ENCODE assay signal across 28 cellular contexts in the genomic region with DNA sequence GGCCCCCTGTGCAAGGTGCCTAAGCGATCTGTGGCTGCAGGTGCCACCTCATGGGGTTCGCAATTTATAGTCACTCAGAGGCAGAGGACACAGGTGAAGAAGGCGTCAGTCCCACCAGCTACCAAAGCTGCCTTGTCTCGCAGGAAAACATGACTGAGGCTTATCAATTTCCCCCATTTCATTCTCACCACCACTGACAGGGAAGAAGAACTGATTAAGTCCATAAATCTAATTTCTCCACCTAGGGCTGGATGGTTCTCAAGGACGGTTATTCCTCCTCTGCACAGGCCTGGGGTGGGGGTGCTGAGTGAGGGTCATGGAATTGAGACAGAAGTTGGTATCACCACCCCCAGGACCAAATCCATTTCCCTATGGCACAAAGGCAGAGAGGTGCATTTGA.
"Had no signal": no experiment of that assay in that cellular context is flagged by ENCODE, and none has a peak within 500 bp of the region (broad histone marks: within the 10 kb centered on the region; RNA-seq: fewer than 3 reads in every experiment).

No MANE protein-coding gene starts in this region.

- H3K27ac ChIP-seq: left lung, neutrophil, prostate gland, spleen, suprapubic skin, tibial nerve had no signal

- FAIRE-seq: endometrium, urothelium cell line had no signal

- H3K4me3 ChIP-seq: ascending aorta, left lung, ovary, prostate gland, right atrium auricular region, spleen, suprapubic skin, tibial nerve had no signal

- ATAC-seq: activated CD8-positive, alpha-beta T cell treated with anti-CD3 and anti-CD28 coated beads, Interleukin-2, amount 10 ng/mL, durations not matched to agents 7 days and 5 days; left lung; natural killer cell treated with Interleukin-12 subunit alpha and Interleukin-12 subunit beta and Interleukin-15 and Interleukin-18, amount 100 ng/mL, for 72 hours; stimulated activated naive CD8-positive, alpha-beta T cell treated with anti-CD3 and anti-CD28 coated beads, Interleukin-15, amount 100 ng/mL, for 72 hours had no signal

- H3K27me3 ChIP-seq: ascending aorta, brain microvascular endothelial cell, left lung, neutrophil, ovary, right atrium auricular region, spleen, suprapubic skin, tibial nerve had no signal

- H3K27me3 Mint-ChIP-seq: activated CD4-positive, alpha-beta T cell treated with anti-CD3 and anti-CD28 coated beads, Interleukin-2, amount 10 ng/mL, durations not matched to agents 7 days and 5 days; activated naive CD4-positive, alpha-beta T cell treated with anti-CD3 and anti-CD28 coated beads, Interleukin-2, amount 50 U/mL, for 24 hours; dendritic cell treated with granulocyte-macrophage colony-stimulating factor and Interleukin-4, amounts not matched to agents 40 ng/mL and 50 ng/mL, for 4 days; natural killer cell treated with Interleukin-12 subunit alpha and Interleukin-12 subunit beta and Interleukin-15 and Interleukin-18, amount 100 ng/mL, for 72 hours; stimulated activated naive CD8-positive, alpha-beta T cell treated with anti-CD3 and anti-CD28 coated beads, Interleukin-15, amount 100 ng/mL, for 72 hours had no signal

- H3K27ac Mint-ChIP-seq: activated CD4-positive, alpha-beta T cell treated with anti-CD3 and anti-CD28 coated beads, Interleukin-2, amount 10 ng/mL, durations not matched to agents 7 days and 5 days; activated CD8-positive, alpha-beta T cell treated with anti-CD3 and anti-CD28 coated beads, Interleukin-2, amount 10 ng/mL, durations not matched to agents 7 days and 5 days; activated naive CD4-positive, alpha-beta T cell treated with anti-CD3 and anti-CD28 coated beads, Interleukin-2, amount 50 U/mL, for 24 hours; activated T-helper 1 cell treated with anti-CD3 and anti-CD28 coated beads, Interleukin-12 subunit alpha, Interleukin-12 subunit beta, Interleukin-2, Interleukin-4 antibody, amounts not matched to agents 30 ng/mL and 10 ng/mL and 1 ng/mL, durations not matched to agents 14 hours and 24 hours and 36 hours; dendritic cell treated with granulocyte-macrophage colony-stimulating factor and Interleukin-4, amounts not matched to agents 40 ng/mL and 50 ng/mL, for 4 days; natural killer cell treated with Interleukin-12 subunit alpha and Interleukin-12 subunit beta and Interleukin-15 and Interleukin-18, amount 100 ng/mL, for 72 hours had no signal

- H3K9me3 ChIP-seq: ascending aorta, left lung, neutrophil, ovary, prostate gland, spleen, suprapubic skin had no signal

- H3K9me3 Mint-ChIP-seq: activated CD4-positive, alpha-beta T cell treated with anti-CD3 and anti-CD28 coated beads, Interleukin-2, amount 10 ng/mL, durations not matched to agents 7 days and 5 days; activated naive CD4-positive, alpha-beta T cell treated with anti-CD3 and anti-CD28 coated beads, Interleukin-2, amount 50 U/mL, for 24 hours; activated T-helper 1 cell treated with anti-CD3 and anti-CD28 coated beads, Interleukin-12 subunit alpha, Interleukin-12 subunit beta, Interleukin-2, Interleukin-4 antibody, amounts not matched to agents 30 ng/mL and 10 ng/mL and 1 ng/mL, durations not matched to agents 14 hours and 24 hours and 36 hours; dendritic cell treated with granulocyte-macrophage colony-stimulating factor and Interleukin-4, amounts not matched to agents 40 ng/mL and 50 ng/mL, for 4 days; immature natural killer cell; natural killer cell treated with Interleukin-12 subunit alpha and Interleukin-12 subunit beta and Interleukin-15 and Interleukin-18, amount 100 ng/mL, for 72 hours; stimulated activated naive CD8-positive, alpha-beta T cell treated with anti-CD3 and anti-CD28 coated beads, Interleukin-15, amount 100 ng/mL, for 72 hours had no signal

- H3K36me3 ChIP-seq: ascending aorta, brain microvascular endothelial cell, left lung, neutrophil, ovary, prostate gland, right atrium auricular region, spleen, suprapubic skin, tibial nerve had no signal

- DNase-seq: activated CD4-positive, alpha-beta T cell treated with anti-CD3 and anti-CD28 coated beads, Interleukin-2, amount 10 ng/mL, durations not matched to agents 7 days and 5 days; activated CD4-positive, CD25-positive, alpha-beta regulatory T cell treated with anti-CD3 and anti-CD28 coated beads, Interleukin-2, amount 50 U/mL, for 72 hours; activated CD8-positive, alpha-beta T cell treated with anti-CD3 and anti-CD28 coated beads, Interleukin-2, amount 10 ng/mL, durations not matched to agents 7 days and 5 days; activated gamma-delta T cell treated with Interleukin-2 at 50 U/mL for 16 hours; brain microvascular endothelial cell; caudate nucleus; effector CD4-positive, alpha-beta T cell; foreskin fibroblast; immature natural killer cell; left lung; midbrain; ovary; spleen; stimulated activated CD4-positive, alpha-beta T cell treated with anti-CD3 and anti-CD28 coated beads, Interleukin-4, amount 100 ng/mL, for 4 hours; stimulated activated naive CD8-positive, alpha-beta T cell treated with anti-CD3 and anti-CD28 coated beads, Interleukin-15, amount 100 ng/mL, for 72 hours; T-helper 9 cell had no signal

- H3K4me3 Mint-ChIP-seq: activated CD4-positive, alpha-beta T cell treated with anti-CD3 and anti-CD28 coated beads, Interleukin-2, amount 10 ng/mL, durations not matched to agents 7 days and 5 days; activated CD8-positive, alpha-beta T cell treated with anti-CD3 and anti-CD28 coated beads, Interleukin-2, amount 10 ng/mL, durations not matched to agents 7 days and 5 days; activated naive CD4-positive, alpha-beta T cell treated with anti-CD3 and anti-CD28 coated beads, Interleukin-2, amount 50 U/mL, for 24 hours; activated T-helper 1 cell treated with anti-CD3 and anti-CD28 coated beads, Interleukin-12 subunit alpha, Interleukin-12 subunit beta, Interleukin-2, Interleukin-4 antibody, amounts not matched to agents 30 ng/mL and 10 ng/mL and 1 ng/mL, durations not matched to agents 14 hours and 24 hours and 36 hours; dendritic cell treated with granulocyte-macrophage colony-stimulating factor and Interleukin-4, amounts not matched to agents 40 ng/mL and 50 ng/mL, for 4 days; immature natural killer cell; natural killer cell treated with Interleukin-12 subunit alpha and Interleukin-12 subunit beta and Interleukin-15 and Interleukin-18, amount 100 ng/mL, for 72 hours; stimulated activated naive CD8-positive, alpha-beta T cell treated with anti-CD3 and anti-CD28 coated beads, Interleukin-15, amount 100 ng/mL, for 72 hours had no signal

- H3K36me3 Mint-ChIP-seq: natural killer cell treated with Interleukin-12 subunit alpha and Interleukin-12 subunit beta and Interleukin-15 and Interleukin-18, amount 100 ng/mL, for 72 hours had no signal
